In the genomic region with DNA sequence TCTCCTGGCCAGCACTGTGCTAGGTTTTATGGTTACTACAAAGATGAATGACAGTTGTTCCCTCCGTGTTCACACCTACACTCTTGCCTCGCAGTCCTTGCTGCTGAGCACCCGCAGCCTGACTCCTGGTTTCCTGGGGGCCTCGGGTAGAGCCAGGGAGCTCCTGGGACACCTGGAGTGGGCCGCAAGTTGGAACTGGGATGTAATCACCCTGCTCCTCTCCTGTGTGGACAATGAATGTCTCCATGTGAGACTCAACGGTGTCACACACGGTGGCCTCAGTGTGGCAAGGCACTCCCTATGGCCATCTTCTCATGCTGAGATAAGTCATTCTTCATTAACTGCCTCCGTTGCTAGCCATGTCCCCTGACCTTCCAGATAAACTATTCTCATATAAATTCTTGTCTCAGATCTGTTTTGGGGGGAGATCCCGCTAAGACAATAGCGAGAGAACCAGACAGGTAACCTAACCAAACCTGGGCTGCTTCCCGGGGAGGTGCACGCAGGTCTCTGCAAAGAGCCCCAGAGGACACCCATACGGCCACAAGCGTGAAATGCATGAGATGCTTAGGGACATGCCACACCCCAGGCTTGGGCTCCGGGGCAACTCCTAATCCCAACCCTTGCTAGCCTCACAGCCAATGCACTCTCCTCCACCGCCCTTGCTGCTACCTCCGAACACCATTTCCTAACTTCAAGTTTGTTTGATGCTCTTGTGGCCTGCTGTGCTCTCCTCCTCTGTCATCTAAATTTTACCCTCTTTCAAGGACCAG, we compare ENCODE assay signal across 19 cellular contexts.
DNase-seq lines count a peak whose midpoint lies in the region; ATAC-seq and TF ChIP-seq lines count a peak whose summit lies in the region.
"Had no signal": no experiment of that assay in that cellular context is flagged by ENCODE, and none has a peak within 500 bp of the region (broad histone marks: within the 10 kb centered on the region; RNA-seq: fewer than 3 reads in every experiment).

No MANE protein-coding gene starts in this region.

- H3K36me3 ChIP-seq in IMR-90 (ENCODE audit: control insufficient read depth, insufficient read depth, low read length) = no peaks in the 10 kb centered on the region
- H3K36me3 ChIP-seq in smooth muscle cell (ENCODE audit: low read depth) = no peaks in the 10 kb centered on the region
- H3K36me3 ChIP-seq in A673 (ENCODE audit: insufficient read depth, low read length, poor library complexity, severe bottlenecking) = no peaks in the 10 kb centered on the region
- H3K36me3 ChIP-seq: SJCRH30 had no signal

- in situ Hi-C loops in IMR-90 (cut with MboI; ENCODE audit: low sequenced_read_pairs) = no loop called here

- no peak for TF ChIP-seq RAD21 in IMR-90 (IDR thresholded peaks at IDR 0.05; ENCODE audit: low read length)

- no peak overlapping the region for H4K5ac ChIP-seq in IMR-90 (ENCODE audit: low read depth, low read length)

- 93% methylated on average over 10 of the region's 17 CpGs; no CpG with 5 or more reads in 1 of the 2 experiments for WGBS in IMR-90 (ENCODE audit: extremely low coverage in 2 of 2, insufficient read length in 1 of 2), 2 experiments
- WGBS in smooth muscle cell (ENCODE audit: low lambda C conversion rate) = 92% methylated on average over 17 of the region's 17 CpGs

- no peaks in the 10 kb centered on the region for H4K20me1 ChIP-seq in IMR-90 (ENCODE audit: insufficient read depth, low read length)
- no peaks in the 10 kb centered on the region for H4K20me1 ChIP-seq in smooth muscle cell (ENCODE audit: low read depth)

- H3K56ac ChIP-seq in IMR-90 (ENCODE audit: extremely low read depth, insufficient read depth, low read length) = no peak overlapping the region

- H2AFZ ChIP-seq in IMR-90 (replicated peaks; ENCODE audit: low read length, poor library complexity) = no peak overlapping the region
- no peak overlapping the region for H2AFZ ChIP-seq in smooth muscle cell (ENCODE audit: low read depth)

- no peak overlapping the region for H3K14ac ChIP-seq in IMR-90 (replicated peaks; ENCODE audit: low read depth, low read length)

- no peak overlapping the region for H2BK15ac ChIP-seq in IMR-90 (ENCODE audit: low read depth, low read length)

- H2BK20ac ChIP-seq in IMR-90 (ENCODE audit: low read depth, low read length) = no peak overlapping the region

- DNase-seq in NCI-H2107 treated with DMSO at 0.1 percent for 48 hours (lab: John Stamatoyannopoulos, UW; ENCODE audit: unreplicated experiment) (peak; percentile 9), NCI-H2107 (lab: John Stamatoyannopoulos, UW) (no peak), IMR-90 (no peak), coronary artery (ENCODE audit: low spot score) (no peak), smooth muscle cell (lab: John Stamatoyannopoulos, UW; ENCODE audit: unreplicated experiment) (no peak), SHP77 (lab: John Stamatoyannopoulos, UW) (no peak), A673 (ENCODE audit: low spot score) (no peak), SIG-M5 (lab: John Stamatoyannopoulos, UW) (no peak)
- DNase-seq: COR-L47, GF-D8, NCI-H1105, NCI-H1694 treated with DMSO at 0.1 percent for 48 hours, NCI-H2227 treated with DMSO at 0.1 percent for 48 hours, NCI-H510A treated with DMSO at 0.1 percent for 48 hours, NCI-H82, SJCRH30 had no signal

- peaks cover 13% of the 10 kb centered on the region for H3K4me1 ChIP-seq in IMR-90 (ENCODE audit: control insufficient read depth, insufficient read depth, low read length)
- no peaks in the 10 kb centered on the region for H3K4me1 ChIP-seq in smooth muscle cell (ENCODE audit: low read depth)
- H3K4me1 ChIP-seq in A673 (ENCODE audit: insufficient read depth, low read length, poor library complexity, severe bottlenecking) = no peaks in the 10 kb centered on the region

- peaks cover 5% of the 10 kb centered on the region; the same call in 1 of the 2 replicates for H3K9me1 ChIP-seq in IMR-90 (ENCODE audit: insufficient read depth, low read length)

- H3K23ac ChIP-seq in IMR-90 (ENCODE audit: low read depth, low read length) = no peak overlapping the region

- H3K9me3 ChIP-seq in IMR-90 (ENCODE audit: control insufficient read depth, insufficient read depth, low read length) = no peaks in the 10 kb centered on the region
- H3K9me3 ChIP-seq in smooth muscle cell (replicated peaks; ENCODE audit: low read depth) = no peaks in the 10 kb centered on the region
- H3K9me3 ChIP-seq in A673 (ENCODE audit: low read depth, low read length, poor library complexity, severe bottlenecking) = no peaks in the 10 kb centered on the region
- H3K9me3 ChIP-seq: SJCRH30 had no signal

- H3K79me1 ChIP-seq in IMR-90 (ENCODE audit: low read depth in 1 of 2, low read length in 2 of 2) = no peaks in the 10 kb centered on the region

- H3K4me2 ChIP-seq in IMR-90 (ENCODE audit: low read depth, low read length) (no peak overlapping the region), smooth muscle cell (peak overlapping the region; percentile 52)

- peak overlapping the region; percentile 6; the same call in 1 of the 2 replicates for H2AK5ac ChIP-seq in IMR-90 (ENCODE audit: low read depth, low read length)

- H3K27me3 ChIP-seq in IMR-90 (ENCODE audit: control insufficient read depth, insufficient read depth, low read length) (no peaks in the 10 kb centered on the region), smooth muscle cell (ENCODE audit: low read depth) (no peaks in the 10 kb centered on the region), A673 (replicated peaks; ENCODE audit: insufficient read depth, low read depth, low read length, poor library complexity) (no peaks in the 10 kb centered on the region)
- H3K27me3 ChIP-seq: SJCRH30 had no signal

- no peak for ATAC-seq in IMR-90 (ENCODE audit: low read depth)
- ATAC-seq: HCT116, K562 had no signal

- POLR2A ChIA-PET in IMR-90 (lab: Charles Lee; ENCODE audit: unreplicated experiment) (no interaction called here), A673 (lab: Charles Lee; ENCODE audit: low non-redundant PET) (no interaction called here)

- no peak for TF ChIP-seq POLR2A in IMR-90 (IDR thresholded peaks at IDR 0.05; ENCODE audit: low read depth, low read length)

- dilution Hi-C loops in IMR-90 (cut with HindIII; ENCODE audit: low sequenced_read_pairs, unreplicated experiment) = no loop called here

- no peak overlapping the region for H2BK5ac ChIP-seq in IMR-90 (ENCODE audit: low read depth, low read length, poor library complexity, severe bottlenecking)

- H3K27ac ChIP-seq in IMR-90 (ENCODE audit: insufficient read depth, low read length) (no peak overlapping the region), coronary artery (peak overlapping the region; percentile 70 to 89), smooth muscle cell (ENCODE audit: low read depth) (peak overlapping the region; percentile 83), A673 (ENCODE audit: low read depth, low read length, poor library complexity, severe bottlenecking) (no peak overlapping the region)
- H3K27ac ChIP-seq: 22Rv1 had no signal

- no peaks in the 10 kb centered on the region for H3F3A ChIP-seq in smooth muscle cell (ENCODE audit: low read depth)

- H2BK120ac ChIP-seq in IMR-90 (ENCODE audit: low read depth, low read length) = no peak overlapping the region; the same call in 1 of the 2 replicates

- H4K8ac ChIP-seq in IMR-90 (ENCODE audit: low read depth in 2 of 2, low read length in 2 of 2) = no peak overlapping the region

- H4K91ac ChIP-seq in IMR-90 (ENCODE audit: insufficient read depth, low read depth, low read length) = peak overlapping the region; percentile 25; the same call in 1 of the 2 replicates

- H3K79me2 ChIP-seq in smooth muscle cell (ENCODE audit: low read depth) = no peaks in the 10 kb centered on the region

- BruUV-seq in IMR-90 (replicated peaks; lab: Mats Ljungman, UMichigan) (no TSS peak), A673 (replicated peaks; lab: Mats Ljungman, UMichigan) (no TSS peak)

- CTCF ChIA-PET in IMR-90 (lab: Yijun Ruan, JAX) (no interaction called here), A673 (lab: Charles Lee) (no interaction called here)

- no peak overlapping the region for H3K4ac ChIP-seq in IMR-90 (ENCODE audit: low read depth, low read length)

- H2AK9ac ChIP-seq in IMR-90 (replicated peaks; ENCODE audit: low read depth, low read length, poor library complexity) = no peak overlapping the region

- H3K18ac ChIP-seq in IMR-90 (ENCODE audit: low read depth, low read length) = no peak overlapping the region

- H3K4me3 ChIP-seq in IMR-90 (ENCODE audit: insufficient read depth, low read depth, low read length) (no peak overlapping the region), coronary artery (no peak overlapping the region), smooth muscle cell (no peak overlapping the region), A673 (ENCODE audit: low read depth, low read length, poor library complexity, severe bottlenecking) (no peak overlapping the region)
- H3K4me3 ChIP-seq: K562, SJCRH30 had no signal

- intact Hi-C loops in IMR-90 (cut with micrococcal nuclease) (loop anchor here (2.0 kb wide), 1 partner anchor 229 kb away; no protein-coding TSS in a partner anchor), A673 (cut with micrococcal nuclease; ENCODE audit: unreplicated experiment) (no loop called here)

- H3K9ac ChIP-seq in IMR-90 (ENCODE audit: low read depth, low read length) (no peak overlapping the region), smooth muscle cell (ENCODE audit: low read depth) (peak overlapping the region; percentile 68)

- TF ChIP-seq CTCF in IMR-90 (conservative IDR thresholded peaks at IDR 0.05; ENCODE audit: low read depth, low read length) (no peak), coronary artery (IDR thresholded peaks at IDR 0.05) (no peak), smooth muscle cell (IDR thresholded peaks at IDR 0.05; ENCODE audit: borderline replicate concordance, insufficient read depth, poor library complexity, severe bottlenecking) (no peak), A673 (conservative IDR thresholded peaks at IDR 0.05; ENCODE audit: low read depth, low read length) (no peak)

TF ChIP-seq in IMR-90, 13 proteins besides CTCF, POLR2A, EP300 and RAD21:
- TF ChIP-seq MAZ (IDR thresholded peaks at IDR 0.05; ENCODE audit: borderline replicate concordance, low read depth, low read length) = no peak
- no peak for TF ChIP-seq MAFK (IDR thresholded peaks at IDR 0.05; ENCODE audit: low read depth, low read length)
- TF ChIP-seq NFE2L2 (IDR thresholded peaks at IDR 0.05; ENCODE audit: low read depth, low read length) = no peak
- no peak for TF ChIP-seq FOS (IDR thresholded peaks at IDR 0.05; ENCODE audit: low read depth, low read length)
- TF ChIP-seq, protein P1, sequence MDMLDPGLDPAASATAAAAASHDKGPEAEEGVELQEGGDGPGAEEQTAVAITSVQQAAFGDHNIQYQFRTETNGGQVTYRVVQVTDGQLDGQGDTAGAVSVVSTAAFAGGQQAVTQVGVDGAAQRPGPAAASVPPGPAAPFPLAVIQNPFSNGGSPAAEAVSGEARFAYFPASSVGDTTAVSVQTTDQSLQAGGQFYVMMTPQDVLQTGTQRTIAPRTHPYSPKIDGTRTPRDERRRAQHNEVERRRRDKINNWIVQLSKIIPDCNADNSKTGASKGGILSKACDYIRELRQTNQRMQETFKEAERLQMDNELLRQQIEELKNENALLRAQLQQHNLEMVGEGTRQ (IDR thresholded peaks at IDR 0.05; ENCODE audit: low read depth, low read length) = no peak
- no peak for TF ChIP-seq SMC3 (IDR thresholded peaks at IDR 0.05; ENCODE audit: low read depth, low read length)
- no peak for TF ChIP-seq MXI1 (IDR thresholded peaks at IDR 0.05; ENCODE audit: borderline replicate concordance, low read depth, low read length)
- no peak for TF ChIP-seq RFX5 (IDR thresholded peaks at IDR 0.05; ENCODE audit: low read depth, low read length)
TF ChIP-seq in IMR-90: peak in this region for 0.

Comparison
In these comparisons a context has a peak if more than half of its experiments do, and no peak if none do; other contexts are left out.
1. H3K27ac ChIP-seq: peak in coronary artery (2 of 2) and smooth muscle cell (single experiment); none in IMR-90 (single experiment) and A673 (single experiment).